Comparison of ENCODE assay signal across 28 cellular contexts in the genomic region with DNA sequence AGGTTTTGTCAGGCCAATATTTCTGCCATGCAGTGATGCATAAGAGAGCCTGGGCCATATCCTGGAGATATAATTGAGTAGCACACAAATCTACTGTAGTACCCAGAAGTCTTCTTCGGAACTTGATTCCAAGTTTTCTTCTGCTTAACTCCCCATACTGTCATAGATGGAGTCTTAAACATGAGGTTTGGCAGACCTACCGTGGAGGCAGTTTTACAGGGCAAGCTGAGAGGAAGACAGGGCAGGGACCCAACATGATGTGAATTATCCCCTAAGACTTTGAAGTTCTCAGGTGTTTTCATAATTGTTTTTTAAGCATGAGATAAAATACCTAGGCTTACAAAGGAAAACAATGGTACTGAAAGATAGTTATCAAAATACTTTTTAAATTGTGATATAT.
"Had no signal": no experiment of that assay in that cellular context is flagged by ENCODE, and none has a peak within 500 bp of the region (broad histone marks: within the 10 kb centered on the region; RNA-seq: fewer than 3 reads in every experiment).

No MANE protein-coding gene starts in this region.

- H3K9me3 Mint-ChIP-seq: stimulated activated effector memory CD8-positive, alpha-beta T cell treated with anti-CD3 and anti-CD28 coated beads, Interleukin-12 subunit alpha, Interleukin-12 subunit beta, amount 100 ng/mL, for 72 hours; stimulated activated memory B cell treated with anti-CD40 and anti-IgM and Interleukin-4, amounts not matched to agents 10 μg/mL and 1 μg/mL and 100 μg/mL, for 72 hours; stimulated activated naive CD8-positive, alpha-beta T cell treated with anti-CD3 and anti-CD28 coated beads, Interleukin-15, amount 100 ng/mL, for 72 hours; stimulated activated naive CD8-positive, alpha-beta T cell treated with anti-CD3 and anti-CD28 coated beads, Interleukin-15, Interleukin-2, amounts not matched to agents 100 ng/mL and 50 ng/mL, for 24 hours; type B pancreatic cell had no signal

- H3K9me3 ChIP-seq: suprapubic skin, testis, thoracic aorta, thyroid gland, tibial artery, tibial nerve, transverse colon, upper lobe of left lung, upper lobe of right lung, uterus, vagina had no signal

- H3K36me3 Mint-ChIP-seq: stimulated activated effector memory CD8-positive, alpha-beta T cell treated with anti-CD3 and anti-CD28 coated beads, Interleukin-12 subunit alpha, Interleukin-12 subunit beta, amount 100 ng/mL, for 72 hours; stimulated activated memory B cell treated with anti-CD40 and anti-IgM and Interleukin-4, amounts not matched to agents 10 μg/mL and 1 μg/mL and 100 μg/mL, for 72 hours; stimulated activated naive B cell treated with anti-CD40 and anti-IgM and Interleukin-4, amounts not matched to agents 10 μg/mL and 1 μg/mL and 100 μg/mL, for 72 hours; type B pancreatic cell had no signal

- H3K4me1 ChIP-seq: stomach, suprapubic skin, testis, thyroid gland, tibial artery, tibial nerve, transverse colon, upper lobe of left lung, upper lobe of right lung, uterus, vagina had no signal

- H3K27ac Mint-ChIP-seq: stimulated activated effector memory CD8-positive, alpha-beta T cell treated with anti-CD3 and anti-CD28 coated beads, Interleukin-12 subunit alpha, Interleukin-12 subunit beta, amount 100 ng/mL, for 72 hours; stimulated activated memory B cell treated with anti-CD40 and anti-IgM and Interleukin-4, amounts not matched to agents 10 μg/mL and 1 μg/mL and 100 μg/mL, for 72 hours; stimulated activated naive B cell treated with anti-CD40 and anti-IgM and Interleukin-4, amounts not matched to agents 10 μg/mL and 1 μg/mL and 100 μg/mL, for 72 hours; stimulated activated naive CD8-positive, alpha-beta T cell treated with anti-CD3 and anti-CD28 coated beads, Interleukin-15, amount 100 ng/mL, for 72 hours; stimulated activated naive CD8-positive, alpha-beta T cell treated with anti-CD3 and anti-CD28 coated beads, Interleukin-15, Interleukin-2, amounts not matched to agents 100 ng/mL and 50 ng/mL, for 24 hours; type B pancreatic cell had no signal

- H3K36me3 ChIP-seq: stomach, suprapubic skin, thoracic aorta, thyroid gland, tibial artery, tibial nerve, transverse colon, upper lobe of left lung, upper lobe of right lung, uterus, vagina had no signal

- H3K4me3 ChIP-seq: stomach, suprapubic skin, testis, thoracic aorta, thyroid gland, tibial artery, tibial nerve, transverse colon, upper lobe of left lung, upper lobe of right lung, uterus, vagina had no signal

- DNase-seq: stimulated activated CD4-positive, alpha-beta T cell treated with anti-CD3 and anti-CD28 coated beads, Interleukin-2, amount 100 ng/mL, for 48 hours; stimulated activated CD4-positive, alpha-beta T cell treated with anti-CD3 and anti-CD28 coated beads, Interleukin-4, amount 100 ng/mL, for 1 hour; stimulated activated CD4-positive, alpha-beta T cell treated with anti-CD3 and anti-CD28 coated beads, Interleukin-4, amount 100 ng/mL, for 24 hours; stimulated activated CD4-positive, alpha-beta T cell treated with anti-CD3 and anti-CD28 coated beads, Interleukin-4, amount 100 ng/mL, for 4 hours; stimulated activated CD8-positive, alpha-beta memory T cell treated with anti-CD3 and anti-CD28 coated beads, Interleukin-4, amount 100 ng/mL, for 48 hours; stimulated activated naive B cell treated with anti-CD40 and anti-IgM and Interleukin-4, amounts not matched to agents 10 μg/mL and 1 μg/mL and 100 μg/mL, for 72 hours; stimulated activated naive CD4-positive, alpha-beta T cell; stimulated activated naive CD4-positive, alpha-beta T cell treated with Interleukin-2 at 50 U/mL for 16 hours; stimulated activated naive CD8-positive, alpha-beta T cell treated with anti-CD3 and anti-CD28 coated beads, Interleukin-15, amount 100 ng/mL, for 72 hours; stimulated activated naive CD8-positive, alpha-beta T cell treated with anti-CD3 and anti-CD28 coated beads, Interleukin-15, Interleukin-2, amounts not matched to agents 100 U/mL and 50 U/mL, for 24 hours; stomach; substantia nigra; testis; thyroid gland; tibial artery; transverse colon; trophoblast cell; upper lobe of left lung; upper lobe of right lung; uterus had no signal

- H3K27me3 ChIP-seq: suprapubic skin, testis, thyroid gland, tibial artery, transverse colon, upper lobe of left lung, upper lobe of right lung, uterus, vagina had no signal

- H3K27ac ChIP-seq: stomach, suprapubic skin, testis, thoracic aorta, thyroid gland, tibial artery, tibial nerve, transverse colon, upper lobe of left lung, upper lobe of right lung, uterus, vagina had no signal

- H3K4me3 Mint-ChIP-seq: stimulated activated effector memory CD8-positive, alpha-beta T cell treated with anti-CD3 and anti-CD28 coated beads, Interleukin-12 subunit alpha, Interleukin-12 subunit beta, amount 100 ng/mL, for 72 hours; stimulated activated memory B cell treated with anti-CD40 and anti-IgM and Interleukin-4, amounts not matched to agents 10 μg/mL and 1 μg/mL and 100 μg/mL, for 72 hours; stimulated activated naive B cell treated with anti-CD40 and anti-IgM and Interleukin-4, amounts not matched to agents 10 μg/mL and 1 μg/mL and 100 μg/mL, for 72 hours; stimulated activated naive CD8-positive, alpha-beta T cell treated with anti-CD3 and anti-CD28 coated beads, Interleukin-15, amount 100 ng/mL, for 72 hours; stimulated activated naive CD8-positive, alpha-beta T cell treated with anti-CD3 and anti-CD28 coated beads, Interleukin-15, Interleukin-2, amounts not matched to agents 100 ng/mL and 50 ng/mL, for 24 hours; type B pancreatic cell had no signal

- H3K4me1 Mint-ChIP-seq: stimulated activated effector memory CD8-positive, alpha-beta T cell treated with anti-CD3 and anti-CD28 coated beads, Interleukin-12 subunit alpha, Interleukin-12 subunit beta, amount 100 ng/mL, for 72 hours; stimulated activated memory B cell treated with anti-CD40 and anti-IgM and Interleukin-4, amounts not matched to agents 10 μg/mL and 1 μg/mL and 100 μg/mL, for 72 hours; stimulated activated naive B cell treated with anti-CD40 and anti-IgM and Interleukin-4, amounts not matched to agents 10 μg/mL and 1 μg/mL and 100 μg/mL, for 72 hours; stimulated activated naive CD8-positive, alpha-beta T cell treated with anti-CD3 and anti-CD28 coated beads, Interleukin-15, amount 100 ng/mL, for 72 hours had no signal
